ENCODE assay signal across 15 cellular contexts in genomic region chr6:122692807-122693580, GRCh38.
DNase-seq lines count a peak whose midpoint lies in the region; ATAC-seq, FAIRE-seq and TF ChIP-seq lines count a peak whose summit lies in the region.
"Had no signal": no experiment of that assay in that cellular context is flagged by ENCODE, and none has a peak within 500 bp of the region (broad histone marks: within the 10 kb centered on the region; RNA-seq: fewer than 3 reads in every experiment).

No MANE protein-coding gene starts in this region.

- H3K79me2 ChIP-seq in HepG2 (ENCODE audit: insufficient read depth, low read length) (no peaks in the 10 kb centered on the region), PC-9 (ENCODE audit: low read depth) (no peaks in the 10 kb centered on the region), H1 (ENCODE audit: control insufficient read depth in 1 of 2, insufficient read depth in 2 of 2, low read length in 2 of 2) (no peaks in the 10 kb centered on the region)

- in situ Hi-C loops in HepG2 (cut with HindIII; ENCODE audit: extremely low pct_ligation_motif_present, low pct_unique_long_range_greater_than_20kb), result no loop called here

- no peak overlapping the region for H2AFZ ChIP-seq in HepG2 (ENCODE audit: low read length)
- H2AFZ ChIP-seq in PC-9, result no peak overlapping the region
- H2AFZ ChIP-seq in H1 (ENCODE audit: low read length), result no peak overlapping the region

- H4K20me1 ChIP-seq in HepG2 (ENCODE audit: insufficient read depth, low read length) (no peaks in the 10 kb centered on the region), PC-9 (ENCODE audit: insufficient read depth) (no peaks in the 10 kb centered on the region), H1 (replicated peaks in 1 of 2; ENCODE audit: control insufficient read depth in 1 of 2, insufficient read depth in 2 of 2, low read length in 2 of 2) (no peaks in the 10 kb centered on the region)
- H4K20me1 ChIP-seq: BLaER1 treated with 17β-estradiol and CSF1 and Interleukin-3, amounts not matched to agents 10 nM and 100 nM had no signal

- no peak overlapping the region for H3K23ac ChIP-seq in H1 (ENCODE audit: insufficient read length)

- FAIRE-seq in HepG2 (lab: Jason Lieb, UNC), result no peak
- no peak for FAIRE-seq in H1 (lab: Jason Lieb, UNC)

- H3K4me3 ChIP-seq in HepG2 (replicated peaks in 1 of 3; ENCODE audit: insufficient read depth in 1 of 3, low read depth in 2 of 3, low read length in 3 of 3), result no peak overlapping the region
- no peak overlapping the region for H3K4me3 ChIP-seq in right lobe of liver
- no peak overlapping the region for H3K4me3 ChIP-seq in PC-9
- H3K4me3 ChIP-seq in H1 (ENCODE audit: extremely low read depth in 1 of 4, insufficient read depth in 2 of 4, low read depth in 3 of 4, low read length in 4 of 4), result no peak overlapping the region
- H3K4me3 ChIP-seq in adrenal gland, result no peak overlapping the region
- H3K4me3 ChIP-seq: BLaER1 treated with 17β-estradiol and CSF1 and Interleukin-3, amounts not matched to agents 10 nM and 100 nM; HAP-1 had no signal

- H3K4ac ChIP-seq in H1 (replicated peaks; ENCODE audit: insufficient read length, low read depth, low read length), result no peak overlapping the region

- no peak for TF ChIP-seq POLR2A in HepG2 (IDR thresholded peaks at IDR 0.05; ENCODE audit: insufficient read depth in 1 of 2, low read depth in 2 of 2, low read length in 2 of 2)
- TF ChIP-seq POLR2A in right lobe of liver (IDR thresholded peaks at IDR 0.05), result no peak
- TF ChIP-seq POLR2A in H1 (IDR thresholded peaks at IDR 0.05; ENCODE audit: control extremely low read depth in 1 of 2, low read depth in 2 of 2, low read length in 2 of 2), result no peak
- TF ChIP-seq POLR2A in adrenal gland (IDR thresholded peaks at IDR 0.05), result no peak

- H3K9me2 ChIP-seq in PC-9 (ENCODE audit: insufficient read depth), result no peaks in the 10 kb centered on the region

- no peak overlapping the region for H3K14ac ChIP-seq in H1 (ENCODE audit: insufficient read length)

- TF ChIP-seq CTCF in HepG2 (CRISPR knock-in tag; IDR thresholded peaks at IDR 0.05) (no peak), right lobe of liver (IDR thresholded peaks at IDR 0.05) (no peak), PC-9 (conservative IDR thresholded peaks at IDR 0.05) (no peak), H1 (IDR thresholded peaks at IDR 0.05; ENCODE audit: control extremely low read depth in 1 of 3, insufficient read depth in 1 of 3, low read depth in 1 of 3, low read length in 3 of 3) (no peak), adrenal gland (IDR thresholded peaks at IDR 0.05) (no peak)

- no peak overlapping the region for H2AK5ac ChIP-seq in H1 (ENCODE audit: low read depth, low read length)

- H3K4me1 ChIP-seq in HepG2 (ENCODE audit: insufficient read depth, low read length) (no peaks in the 10 kb centered on the region), right lobe of liver (no peaks in the 10 kb centered on the region), PC-9 (replicated peaks; ENCODE audit: insufficient read depth) (peaks cover 50% of the 10 kb centered on the region), H1 (replicated peaks in 1 of 4; ENCODE audit: control insufficient read depth in 3 of 4, insufficient read depth in 4 of 4, low read length in 3 of 4) (peaks cover 0 to 11% (median 0%) of the 10 kb centered on the region in 4 experiments; a peak in 3 of 7 replicates), adrenal gland (replicated peaks in 1 of 2) (no peaks in the 10 kb centered on the region)

- ATAC-seq in HepG2 (no peak), right lobe of liver (no peak)
- ATAC-seq: CD8-positive, alpha-beta T cell had no signal

- H2BK120ac ChIP-seq in H1 (replicated peaks; ENCODE audit: low read depth, low read length), result no peak overlapping the region

- WGBS in HepG2 (ENCODE audit: low lambda C conversion rate), result 7% methylated on average over 4 of the region's 4 CpGs
- WGBS in right lobe of liver (ENCODE audit: insufficient coverage, low coverage, low lambda C conversion rate, missing lambda C conversion rate), result 63% methylated on average over 4 of the region's 4 CpGs
- 70% methylated on average over 4 of the region's 4 CpGs; no CpG with 5 or more reads in 1 of the 2 experiments for WGBS in H1 (ENCODE audit: extremely low coverage in 1 of 2, insufficient coverage in 1 of 2, insufficient read length in 1 of 2, insufficient replicate concordance in 2 of 2, low coverage in 1 of 2, low lambda C conversion rate in 2 of 2, missing lambda C conversion rate in 1 of 2), 2 experiments
- 60 to 78% (median 70%) methylated on average over 4 of the region's 4 CpGs for WGBS in adrenal gland, 4 donors

- POLR2A ChIA-PET in HepG2 (lab: Yijun Ruan, JAX), result no interaction called here
- POLR2A ChIA-PET in PC-9 (lab: Charles Lee; ENCODE audit: unreplicated experiment), result no interaction called here
- POLR2A ChIA-PET in H1 (lab: Charles Lee; ENCODE audit: partially characterized antibody), result no interaction called here

- H3K9me3 ChIP-seq in HepG2 (ENCODE audit: low read length) (no peaks in the 10 kb centered on the region), right lobe of liver (no peaks in the 10 kb centered on the region), PC-9 (ENCODE audit: insufficient read depth, low read depth) (peaks cover 6% of the 10 kb centered on the region; the same call in 1 of the 2 replicates), H1 (ENCODE audit: insufficient read depth in 2 of 2, low read depth in 1 of 2, low read length in 1 of 2) (no peaks in the 10 kb centered on the region; a peak in 1 of 4 replicates), adrenal gland (replicated peaks in 1 of 3) (no peaks in the 10 kb centered on the region)
- H3K9me3 ChIP-seq: BLaER1 treated with 17β-estradiol and CSF1 and Interleukin-3, amounts not matched to agents 10 nM and 100 nM; HAP-1 had no signal

- H3F3A ChIP-seq in PC-9 (ENCODE audit: insufficient read depth, low read depth), result peaks cover 26% of the 10 kb centered on the region

- no peak overlapping the region for H4K5ac ChIP-seq in H1 (ENCODE audit: insufficient read length, low read depth, low read length)

- intact Hi-C loops in HepG2 (cut with micrococcal nuclease; ENCODE audit: unreplicated experiment), result no loop called here
- intact Hi-C loops in right lobe of liver (cut with DNase I), result no loop called here
- intact Hi-C loops in PC-9 (cut with micrococcal nuclease; ENCODE audit: unreplicated experiment), result no loop called here
- intact Hi-C loops in adrenal gland (cut with DNase I), result no loop called here

- no peak overlapping the region for H2BK12ac ChIP-seq in H1 (ENCODE audit: low read depth, low read length)

- H3K79me1 ChIP-seq in H1 (ENCODE audit: low read depth, low read length), result no peaks in the 10 kb centered on the region

- DNase-seq in HepG2 (ENCODE audit: low spot score), result no peak
- no peak for DNase-seq in right lobe of liver
- no peak for DNase-seq in PC-9
- DNase-seq in H1 (ENCODE audit: low read depth in 1 of 2, low spot score in 2 of 2), result no peak
- no peak for DNase-seq in T-helper 2 cell
- no peak for DNase-seq in NCI-H128 (lab: John Stamatoyannopoulos, UW; ENCODE audit: unreplicated experiment)
- no peak for DNase-seq in NCI-H526 treated with DMSO at 0.1 percent for 48 hours (lab: John Stamatoyannopoulos, UW)
- no peak for DNase-seq in adrenal gland
- DNase-seq: 8988T; Calu3; CD8-positive, alpha-beta T cell; DMS79 treated with DMSO at 0.1 percent for 48 hours; GF-D8 had no signal

- H3K18ac ChIP-seq in H1 (ENCODE audit: extremely low read depth, low read length), result no peak overlapping the region

- no peak overlapping the region for H2BK15ac ChIP-seq in H1 (ENCODE audit: low read length)

- no peak overlapping the region for H2BK20ac ChIP-seq in H1 (ENCODE audit: low read length)

- H3K27ac ChIP-seq in HepG2 (ENCODE audit: extremely low read length, insufficient read depth, low read length), result no peak overlapping the region
- H3K27ac ChIP-seq in right lobe of liver, result no peak overlapping the region
- H3K27ac ChIP-seq in PC-9, result peak overlapping the region; percentile 28; the same call in 1 of the 2 replicates
- no peak overlapping the region for H3K27ac ChIP-seq in H1 (ENCODE audit: low read depth, low read length)
- H3K27ac ChIP-seq in adrenal gland, result no peak overlapping the region
- H3K27ac ChIP-seq: BLaER1 treated with 17β-estradiol and CSF1 and Interleukin-3, amounts not matched to agents 10 nM and 100 nM had no signal

- no peaks in the 10 kb centered on the region for H3K36me3 ChIP-seq in HepG2 (replicated peaks in 1 of 2; ENCODE audit: control insufficient read depth in 1 of 2, insufficient read depth in 2 of 2, low read length in 2 of 2)
- no peaks in the 10 kb centered on the region for H3K36me3 ChIP-seq in right lobe of liver
- H3K36me3 ChIP-seq in PC-9 (ENCODE audit: low read depth), result no peaks in the 10 kb centered on the region
- H3K36me3 ChIP-seq in H1 (ENCODE audit: control insufficient read depth in 2 of 4, insufficient read depth in 4 of 4, low read length in 3 of 4), result no peaks in the 10 kb centered on the region
- no peaks in the 10 kb centered on the region for H3K36me3 ChIP-seq in adrenal gland (replicated peaks in 1 of 2)
- H3K36me3 ChIP-seq: BLaER1 treated with 17β-estradiol and CSF1 and Interleukin-3, amounts not matched to agents 10 nM and 100 nM; HAP-1 had no signal

- no peak overlapping the region for H3K9ac ChIP-seq in HepG2 (ENCODE audit: insufficient read depth, low read depth, low read length)
- no peak overlapping the region for H3K9ac ChIP-seq in H1 (replicated peaks in 1 of 4; ENCODE audit: extremely low read depth in 1 of 4, low read depth in 3 of 4, low read length in 3 of 4)
- H3K9ac ChIP-seq: BLaER1 treated with 17β-estradiol and CSF1 and Interleukin-3, amounts not matched to agents 10 nM and 100 nM had no signal

- TF ChIP-seq EP300 in HepG2 (IDR thresholded peaks at IDR 0.05; ENCODE audit: low read depth in 2 of 2, low read length in 2 of 2) (no peak), HepG2 (CRISPR knock-in tag; IDR thresholded peaks at IDR 0.05; ENCODE audit: borderline replicate concordance) (no peak), H1 (IDR thresholded peaks at IDR 0.05; ENCODE audit: borderline replicate concordance in 1 of 2, low read depth in 2 of 2, low read length in 2 of 2) (no peak)

- H4K91ac ChIP-seq in H1 (replicated peaks; ENCODE audit: insufficient read length, low read length), result no peak overlapping the region

- no peak for TF ChIP-seq RAD21 in HepG2 (CRISPR knock-in tag; IDR thresholded peaks at IDR 0.05)
- TF ChIP-seq RAD21 in H1 (IDR thresholded peaks at IDR 0.05 in 1 of 2, conservative IDR thresholded peaks at IDR 0.05 in 1 of 2; ENCODE audit: low read depth in 2 of 2, low read length in 2 of 2), result no peak

- H3K56ac ChIP-seq in H1 (replicated peaks; ENCODE audit: insufficient read length, low read depth, low read length), result no peak overlapping the region

- CTCF ChIA-PET in HepG2 (lab: Yijun Ruan, JAX; ENCODE audit: low intra/inter-chr PET ratio, low total read pairs), result no interaction called here
- CTCF ChIA-PET in PC-9 (lab: Charles Lee), result no interaction called here
- CTCF ChIA-PET in H1 (lab: Charles Lee; ENCODE audit: partially characterized antibody), result interaction anchor here (1.1 kb wide), 1 partner anchor 9 kb away, joined by 4 read pairs; no protein-coding TSS in a partner anchor

- H3K27me3 ChIP-seq in HepG2 (ENCODE audit: control insufficient read depth in 1 of 2, insufficient read depth in 2 of 2, low read length in 2 of 2), result no peaks in the 10 kb centered on the region
- no peaks in the 10 kb centered on the region for H3K27me3 ChIP-seq in right lobe of liver
- H3K27me3 ChIP-seq in PC-9 (ENCODE audit: insufficient read depth, low read depth), result no peaks in the 10 kb centered on the region
- no peaks in the 10 kb centered on the region for H3K27me3 ChIP-seq in H1 (replicated peaks in 1 of 4; ENCODE audit: control insufficient read depth in 3 of 4, extremely low read depth in 1 of 4, insufficient read depth in 3 of 4, low read length in 3 of 4)
- no peaks in the 10 kb centered on the region for H3K27me3 ChIP-seq in adrenal gland
- H3K27me3 ChIP-seq: BLaER1 treated with 17β-estradiol and CSF1 and Interleukin-3, amounts not matched to agents 10 nM and 100 nM had no signal

- no peaks in the 10 kb centered on the region for H3K23me2 ChIP-seq in H1 (ENCODE audit: low read depth, low read length)

- no peak overlapping the region for H3K4me2 ChIP-seq in HepG2 (ENCODE audit: low read depth, low read length)
- no peak overlapping the region for H3K4me2 ChIP-seq in PC-9
- H3K4me2 ChIP-seq in H1 (ENCODE audit: insufficient read depth in 1 of 2, low read depth in 2 of 2, low read length in 2 of 2), result peak overlapping the region in 1 of 2 experiments; percentile 40; a peak in 2 of 4 replicates
- H3K4me2 ChIP-seq: BLaER1 treated with 17β-estradiol and CSF1 and Interleukin-3, amounts not matched to agents 10 nM and 100 nM had no signal

- BruUV-seq in HepG2 (replicated peaks; lab: Mats Ljungman, UMichigan) (no TSS peak), PC-9 (replicated peaks; lab: Mats Ljungman, UMichigan) (no TSS peak)

- H2BK5ac ChIP-seq in H1 (ENCODE audit: low read depth, low read length), result no peak overlapping the region

- H4K8ac ChIP-seq in H1 (ENCODE audit: extremely low read depth, insufficient read depth, low read length), result no peak overlapping the region

Comparison
In these comparisons a context has a peak if more than half of its experiments do, and no peak if none do; other contexts are left out.
1. Of the 41 proteins assayed by ChIP-seq in both HepG2 and H1: peak only in HepG2: none; only in H1: none; in both: MAFK; in neither: 39; mixed calls (peak in some experiments, not most) for 1.